ENCODE assay signal across 10 cellular contexts in the genomic region with DNA sequence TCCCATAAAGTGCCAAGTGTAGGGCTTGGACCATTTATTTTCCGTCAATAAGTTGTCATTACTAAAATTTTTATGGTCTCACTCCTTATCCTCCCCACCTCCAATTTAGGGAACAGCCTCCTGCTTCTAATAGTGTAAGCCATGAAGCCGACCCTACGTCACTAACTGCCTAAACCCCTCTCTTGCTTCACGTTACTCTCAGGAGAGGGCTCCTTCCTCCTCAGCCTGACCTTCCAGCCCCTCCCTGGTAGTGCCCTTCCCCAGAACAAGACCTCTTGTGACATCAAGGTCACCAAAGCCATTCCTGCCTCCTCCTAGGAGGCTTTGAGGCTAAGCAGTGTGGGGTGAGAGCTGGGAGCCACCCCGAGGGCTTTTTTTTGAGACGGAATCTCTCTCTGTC. TPM values are rescaled to one million over a fixed set of nuclear protein-coding genes. Genes with fewer than 3 reads are reported as not detected.
DNase-seq lines count a peak whose midpoint lies in the region; ATAC-seq and TF ChIP-seq lines count a peak whose summit lies in the region.
"Had no signal": no experiment of that assay in that cellular context is flagged by ENCODE, and none has a peak within 500 bp of the region (broad histone marks: within the 10 kb centered on the region; RNA-seq: fewer than 3 reads in every experiment).

No MANE protein-coding gene starts in this region.

- no peak for TF ChIP-seq POLR2A in transverse colon (IDR thresholded peaks at IDR 0.05)

- DNase-seq in Right ventricle myocardium superior (peak; percentile 32), right cardiac atrium (no peak), transverse colon (no peak), mesendoderm (no peak), C1 segment of cervical spinal cord (lab: John Stamatoyannopoulos, UW) (no peak)
- DNase-seq in activated CD4-positive, alpha-beta memory T cell treated with anti-CD3 and anti-CD28 coated beads, Interleukin-2, amount 10 ng/mL, durations not matched to agents 7 days and 5 days = no peak
- DNase-seq: NCI-H187 had no signal

- H4K8ac ChIP-seq in mesendoderm (ENCODE audit: low read depth, low read length) = no peak overlapping the region

- peak overlapping the region; percentile 93 for H3K27ac Mint-ChIP-seq in activated CD4-positive, alpha-beta memory T cell treated with anti-CD3 and anti-CD28 coated beads, Interleukin-2, amount 10 ng/mL, durations not matched to agents 7 days and 5 days

- H3K79me2 ChIP-seq in mesendoderm (ENCODE audit: control insufficient read depth, insufficient read depth, low read length) = peaks cover 20% of the 10 kb centered on the region

- intact Hi-C loops in Right ventricle myocardium superior (cut with DNase I) (loop anchor here (5.0 kb wide), 1 partner anchor 46 kb away; a partner anchor contains a TSS), right cardiac atrium (cut with DNase I) (loop anchor here in 1 of 4 donors (2.0 kb wide), 1 partner anchor 49 kb away; a partner anchor contains a TSS), transverse colon (cut with DNase I; ENCODE audit: low total_unique reads) (loop anchor here (2.0 kb wide), 1 partner anchor 47 kb away; no protein-coding TSS in a partner anchor)

- TF ChIP-seq RAD21 in liver (IDR thresholded peaks at IDR 0.05) = no peak

- no peak overlapping the region for H2BK120ac ChIP-seq in mesendoderm (ENCODE audit: low read depth, low read length)

- no peak overlapping the region for H3K4me2 ChIP-seq in mesendoderm (ENCODE audit: low read length)

- no peaks in the 10 kb centered on the region for H3K27me3 Mint-ChIP-seq in activated CD4-positive, alpha-beta memory T cell treated with anti-CD3 and anti-CD28 coated beads, Interleukin-2, amount 10 ng/mL, durations not matched to agents 7 days and 5 days

- H3K9ac ChIP-seq in liver (ENCODE audit: low read depth in 1 of 2, low read length in 2 of 2) (no peak overlapping the region), mesendoderm (ENCODE audit: low read length) (no peak overlapping the region)

- no peak overlapping the region for H3K4ac ChIP-seq in mesendoderm (ENCODE audit: low read depth, low read length)

- H2AK5ac ChIP-seq in mesendoderm (ENCODE audit: low read length) = no peak overlapping the region

- TF ChIP-seq CTCF in liver (IDR thresholded peaks at IDR 0.05; ENCODE audit: low read depth, low read length, missing input control) (no peak), transverse colon (IDR thresholded peaks at IDR 0.05) (no peak)

- H3K27me3 ChIP-seq in right cardiac atrium (ENCODE audit: control insufficient read depth, insufficient read depth) (no peaks in the 10 kb centered on the region), liver (ENCODE audit: control insufficient read depth in 4 of 4, insufficient read depth in 4 of 4, low read length in 3 of 4) (no peaks in the 10 kb centered on the region), transverse colon (no peaks in the 10 kb centered on the region), mesendoderm (ENCODE audit: insufficient read depth, low read length, poor library complexity) (no peaks in the 10 kb centered on the region)

- POLR2A ChIA-PET in activated CD4-positive, alpha-beta memory T cell treated with anti-CD3 and anti-CD28 coated beads, Interleukin-2, amount 10 ng/mL, durations not matched to agents 7 days and 5 days (lab: Charles Lee) = interaction anchor here (1.2 to 7.0 kb wide), 5 partner anchors 13 to 131 kb away, joined by 3 to 77 read pairs (median 15); no protein-coding TSS in a partner anchor

- H3K4me1 ChIP-seq in right cardiac atrium (ENCODE audit: control insufficient read depth, insufficient read depth, low read length) = no peaks in the 10 kb centered on the region
- peaks cover 5 to 34% (median 23%) of the 10 kb centered on the region in 4 donors for H3K4me1 ChIP-seq in liver (ENCODE audit: control insufficient read depth in 4 of 4, insufficient read depth in 4 of 4, low read length in 3 of 4)
- H3K4me1 ChIP-seq in transverse colon = peaks cover 10 to 40% (median 19%) of the 10 kb centered on the region in 4 donors
- H3K4me1 ChIP-seq in mesendoderm (ENCODE audit: control insufficient read depth, low read depth, low read length) = peaks cover 3% of the 10 kb centered on the region

- no peak overlapping the region for H2BK5ac ChIP-seq in mesendoderm (ENCODE audit: low read length)

- no peak overlapping the region for H3K27ac ChIP-seq in right cardiac atrium (ENCODE audit: low read length)
- H3K27ac ChIP-seq in liver (ENCODE audit: low read depth in 1 of 2, low read length in 2 of 2) = peak overlapping the region; percentile 71 to 90
- peak overlapping the region; percentile 96 to 99 (median 96) for H3K27ac ChIP-seq in transverse colon
- no peak overlapping the region for H3K27ac ChIP-seq in mesendoderm (ENCODE audit: low read depth, low read length)

- CTCF ChIA-PET in activated CD4-positive, alpha-beta memory T cell treated with anti-CD3 and anti-CD28 coated beads, Interleukin-2, amount 10 ng/mL, durations not matched to agents 7 days and 5 days (lab: Charles Lee) = interaction anchor here (1.0 to 7.3 kb wide), 7 partner anchors 9 to 137 kb away, joined by 3 to 90 read pairs (median 4); a partner anchor contains a TSS

- WGBS in right cardiac atrium = 78% methylated on average over 6 of the region's 6 CpGs
- 73% methylated on average over 6 of the region's 6 CpGs for WGBS in liver
- WGBS in transverse colon (ENCODE audit: low coverage in 1 of 2), 2 donors = 64 to 81% methylated on average over 4 to 6 of the region's 6 CpGs
- WGBS in mesendoderm (ENCODE audit: extremely low coverage, insufficient coverage, low lambda C conversion rate) = no CpG with 5 or more reads among the region's 6 CpGs

- H3K4me1 Mint-ChIP-seq in activated CD4-positive, alpha-beta memory T cell treated with anti-CD3 and anti-CD28 coated beads, Interleukin-2, amount 10 ng/mL, durations not matched to agents 7 days and 5 days = peaks cover 79% of the 10 kb centered on the region

- no peak overlapping the region for H2BK15ac ChIP-seq in mesendoderm (replicated peaks; ENCODE audit: low read depth)

- H3K56ac ChIP-seq in mesendoderm (ENCODE audit: low read length) = no peak overlapping the region

- H3K9me3 Mint-ChIP-seq in activated CD4-positive, alpha-beta memory T cell treated with anti-CD3 and anti-CD28 coated beads, Interleukin-2, amount 10 ng/mL, durations not matched to agents 7 days and 5 days = no peaks in the 10 kb centered on the region

- no peak for TF ChIP-seq EP300 in transverse colon (IDR thresholded peaks at IDR 0.05; ENCODE audit: low read depth)

- no peak overlapping the region for H4K5ac ChIP-seq in mesendoderm (ENCODE audit: low read length)

- peaks cover 26% of the 10 kb centered on the region for H3K36me3 Mint-ChIP-seq in activated CD4-positive, alpha-beta memory T cell treated with anti-CD3 and anti-CD28 coated beads, Interleukin-2, amount 10 ng/mL, durations not matched to agents 7 days and 5 days (ENCODE audit: low read depth)

- H3K4me3 ChIP-seq in right cardiac atrium (ENCODE audit: low read length) = no peak overlapping the region
- H3K4me3 ChIP-seq in liver (ENCODE audit: low read depth in 1 of 3, low read length in 3 of 3) = no peak overlapping the region
- H3K4me3 ChIP-seq in transverse colon = no peak overlapping the region
- no peak overlapping the region for H3K4me3 ChIP-seq in mesendoderm (ENCODE audit: low read length)
- H3K4me3 ChIP-seq: mucosa of descending colon had no signal

- peak overlapping the region; percentile 82 for H3K4me3 Mint-ChIP-seq in activated CD4-positive, alpha-beta memory T cell treated with anti-CD3 and anti-CD28 coated beads, Interleukin-2, amount 10 ng/mL, durations not matched to agents 7 days and 5 days

- in situ Hi-C loops in transverse colon (cut with MboI; ENCODE audit: low pct_ligation_motif_present in 1 of 4, low pct_unique_long_range_greater_than_20kb in 1 of 4, low sequenced_read_pairs in 3 of 4) = loop anchor here in 2 of 4 donors (5.0 to 25.0 kb wide), 2 partner anchors 46 to 129 kb away; a partner anchor contains a TSS

- ATAC-seq in Right ventricle myocardium superior (ENCODE audit: poor library complexity) (no peak), right cardiac atrium (no peak), GM18502 (IDR thresholded peaks at IDR 0.05; ENCODE audit: poor library complexity, unreplicated experiment) (no peak)

- no peak overlapping the region for H3K23ac ChIP-seq in mesendoderm (ENCODE audit: low read length)

- no peak overlapping the region for H3K18ac ChIP-seq in mesendoderm (ENCODE audit: low read length)

- peaks cover 13% of the 10 kb centered on the region for H3K79me1 ChIP-seq in mesendoderm (ENCODE audit: low read length)

- H3K9me3 ChIP-seq in right cardiac atrium (ENCODE audit: control insufficient read depth, low read length) (no peaks in the 10 kb centered on the region), liver (ENCODE audit: control insufficient read depth in 4 of 4, low read length in 3 of 4) (no peaks in the 10 kb centered on the region), transverse colon (no peaks in the 10 kb centered on the region)
- H3K9me3 ChIP-seq: mucosa of descending colon had no signal

- peaks cover 6 to 16% (median 13%) of the 10 kb centered on the region in 4 donors for H3K36me3 ChIP-seq in liver (ENCODE audit: control insufficient read depth in 4 of 4, insufficient read depth in 3 of 4, low read depth in 1 of 4, low read length in 3 of 4)
- H3K36me3 ChIP-seq in transverse colon = peaks cover 0 to 14% (median 6%) of the 10 kb centered on the region in 4 donors
- H3K36me3 ChIP-seq in mesendoderm (ENCODE audit: control insufficient read depth, insufficient read depth, low read length) = peaks cover 16% of the 10 kb centered on the region

RNA-seq across cellular contexts. Expression of a gene that starts 2.2 kb away (rescaled TPM):
- total RNA-seq in Right ventricle myocardium superior (44.4 TPM), right cardiac atrium (10 to 100 TPM; 49.0 to 62.5 (median 58.6) TPM), liver (10 to 100 TPM; 31.8 to 41.2 TPM), transverse colon (10 to 100 TPM; 32.6 to 78.9 (median 49.3) TPM)
- polyA plus RNA-seq in right cardiac atrium (37.3 TPM), liver (10 to 100 TPM; 32.4 to 41.4 TPM)
- 100 to 1,000 TPM; 112 to 115 TPM for total RNA-seq in activated CD4-positive, alpha-beta memory T cell treated with anti-CD3 and anti-CD28 coated beads, Interleukin-2, amount 10 ng/mL, durations not matched to agents 7 days and 5 days
- 50.9 TPM for polyA plus RNA-seq in mesendoderm (2013, experiment 1 of 2)
- polyA plus RNA-seq in mesendoderm (2013, experiment 2 of 2) = 48.8 TPM

RNA-seq across cellular contexts. Expression of a gene that starts 5.2 kb away (rescaled TPM):
- total RNA-seq in Right ventricle myocardium superior (18.2 TPM), right cardiac atrium (10 to 100 TPM in 3 of 4 donors, 1 to 10 TPM in 1; 9.4 to 15.5 (median 12.7) TPM), liver (1 to 10 TPM; 4.8 to 5.1 TPM), transverse colon (10 to 100 TPM in 1 of 4 donors, 1 to 10 TPM in 3; 2.6 to 10.1 (median 3.9) TPM)
- polyA plus RNA-seq in right cardiac atrium (17.4 TPM), liver (1 to 10 TPM; 2.2 to 3.1 TPM)
- total RNA-seq in activated CD4-positive, alpha-beta memory T cell treated with anti-CD3 and anti-CD28 coated beads, Interleukin-2, amount 10 ng/mL, durations not matched to agents 7 days and 5 days = 10 to 100 TPM; 80.8 to 81.9 TPM
- 2.0 TPM for polyA plus RNA-seq in mesendoderm (2013, experiment 1 of 2)
- 2.3 TPM for polyA plus RNA-seq in mesendoderm (2013, experiment 2 of 2)

RNA-seq across cellular contexts. Expression of a gene that starts 19.0 kb away (rescaled TPM):
- 31.5 TPM for total RNA-seq in Right ventricle myocardium superior
- 10 to 100 TPM; 34.1 to 53.1 (median 45.6) TPM for total RNA-seq in right cardiac atrium
- 30.1 TPM for polyA plus RNA-seq in right cardiac atrium
- total RNA-seq in activated CD4-positive, alpha-beta memory T cell treated with anti-CD3 and anti-CD28 coated beads, Interleukin-2, amount 10 ng/mL, durations not matched to agents 7 days and 5 days = 10 to 100 TPM; 65.6 to 65.8 TPM
- 10 to 100 TPM; 20.4 to 48.1 TPM for total RNA-seq in liver
- 10 to 100 TPM; 37.3 to 61.1 TPM for polyA plus RNA-seq in liver
- total RNA-seq in transverse colon = 100 to 1,000 TPM in 1 of 4 donors, 10 to 100 TPM in 3; 31.4 to 144 (median 74.8) TPM
- 34.2 TPM for polyA plus RNA-seq in mesendoderm (2013, experiment 1 of 2)
- 34.4 TPM for polyA plus RNA-seq in mesendoderm (2013, experiment 2 of 2)

RNA-seq across cellular contexts. Expression of a gene that starts 48.5 kb away (rescaled TPM):
- total RNA-seq in Right ventricle myocardium superior = 3.3 TPM
- total RNA-seq in right cardiac atrium = 1 to 10 TPM; 3.1 to 3.9 (median 3.5) TPM
- polyA plus RNA-seq in right cardiac atrium = 3.7 TPM
- total RNA-seq in activated CD4-positive, alpha-beta memory T cell treated with anti-CD3 and anti-CD28 coated beads, Interleukin-2, amount 10 ng/mL, durations not matched to agents 7 days and 5 days = 10 to 100 TPM; 20.6 to 23.3 TPM
- total RNA-seq in liver = 10 to 100 TPM in 1 of 2 donors, 1 to 10 TPM in 1; 5.1 to 10.8 TPM
- 10 to 100 TPM; 12.9 to 14.6 TPM for polyA plus RNA-seq in liver
- 100 to 1,000 TPM in 1 of 4 donors, 10 to 100 TPM in 3; 31.4 to 126 (median 48.1) TPM for total RNA-seq in transverse colon
- polyA plus RNA-seq in mesendoderm (2013, experiment 1 of 2) = 11.5 TPM
- polyA plus RNA-seq in mesendoderm (2013, experiment 2 of 2) = 12.2 TPM

Comparison
In these comparisons a context has a peak if more than half of its experiments do, and no peak if none do; other contexts are left out.
1. H3K27ac ChIP-seq: peak in liver (2 of 2) and transverse colon (4 of 4); none in right cardiac atrium (single experiment) and mesendoderm (single experiment).